In genomic region chr9:2101524-2101923, GRCh38 we compare ENCODE assay signal across 31 cellular contexts.
"Had no signal": no experiment of that assay in that cellular context is flagged by ENCODE, and none has a peak within 500 bp of the region (broad histone marks: within the 10 kb centered on the region; RNA-seq: fewer than 3 reads in every experiment).

No MANE protein-coding gene starts in this region.

- ATAC-seq: activated CD4-positive, alpha-beta T cell treated with anti-CD3 and anti-CD28 coated beads for 36 hours; activated T-helper 17 cell treated with anti-CD3 and anti-CD28 coated beads, Interleukin-2, amount 50 U/mL, for 72 hours; Panc1; Right ventricle myocardium inferior had no signal

- H3K27ac ChIP-seq: VCaP had no signal

- H3K9me3 ChIP-seq: SK-N-SH had no signal

- H3K27me3 Mint-ChIP-seq: activated CD4-positive, alpha-beta memory T cell treated with anti-CD3 and anti-CD28 coated beads, Interleukin-2, amount 10 ng/mL, durations not matched to agents 7 days and 5 days; activated CD4-positive, alpha-beta T cell treated with anti-CD3 and anti-CD28 coated beads for 36 hours; activated naive CD8-positive, alpha-beta T cell; activated T-helper 17 cell treated with anti-CD3 and anti-CD28 coated beads, Interleukin-2, amount 50 U/mL, for 72 hours; brain had no signal

- H3K27ac Mint-ChIP-seq: activated CD4-positive, alpha-beta memory T cell treated with anti-CD3 and anti-CD28 coated beads, Interleukin-2, amount 10 ng/mL, durations not matched to agents 7 days and 5 days; activated CD4-positive, alpha-beta T cell treated with anti-CD3 and anti-CD28 coated beads for 36 hours; activated naive CD4-positive, alpha-beta T cell treated with anti-CD3 and anti-CD28 coated beads for 36 hours; activated naive CD8-positive, alpha-beta T cell; brain; T-helper 1 cell treated with Interleukin-12 subunit alpha and Interleukin-12 subunit beta and Interleukin-4 antibody, amounts not matched to agents 30 μg/mL and 1 μg/mL, for 36 hours had no signal

- H3K4me1 Mint-ChIP-seq: brain had no signal

- H3K4me3 Mint-ChIP-seq: activated CD4-positive, alpha-beta memory T cell treated with anti-CD3 and anti-CD28 coated beads, Interleukin-2, amount 10 ng/mL, durations not matched to agents 7 days and 5 days; activated CD4-positive, alpha-beta T cell treated with anti-CD3 and anti-CD28 coated beads for 36 hours; activated naive CD4-positive, alpha-beta T cell treated with anti-CD3 and anti-CD28 coated beads for 36 hours; activated naive CD8-positive, alpha-beta T cell; activated T-helper 17 cell treated with anti-CD3 and anti-CD28 coated beads, Interleukin-2, amount 50 U/mL, for 72 hours; brain; T-helper 1 cell treated with Interleukin-12 subunit alpha and Interleukin-12 subunit beta and Interleukin-4 antibody, amounts not matched to agents 30 μg/mL and 1 μg/mL, for 36 hours had no signal

- H3K9me3 Mint-ChIP-seq: activated CD4-positive, alpha-beta memory T cell treated with anti-CD3 and anti-CD28 coated beads, Interleukin-2, amount 10 ng/mL, durations not matched to agents 7 days and 5 days; activated naive CD4-positive, alpha-beta T cell treated with anti-CD3 and anti-CD28 coated beads for 36 hours; brain; T-helper 1 cell treated with Interleukin-12 subunit alpha and Interleukin-12 subunit beta and Interleukin-4 antibody, amounts not matched to agents 30 μg/mL and 1 μg/mL, for 36 hours had no signal

- DNase-seq: activated CD4-positive, alpha-beta memory T cell treated with anti-CD3 and anti-CD28 coated beads, Interleukin-2, amount 10 ng/mL, durations not matched to agents 7 days and 5 days; activated CD4-positive, alpha-beta T cell treated with anti-CD3 and anti-CD28 coated beads for 36 hours; activated CD4-positive, alpha-beta T cell treated with anti-CD3 and anti-CD28 coated beads, Interleukin-2, amount 50 U/mL, for 1 hour; activated CD4-positive, CD25-positive, alpha-beta regulatory T cell; activated gamma-delta T cell; activated naive CD4-positive, alpha-beta T cell treated with anti-CD3 and anti-CD28 coated beads for 36 hours; activated T-cell treated with anti-CD3 and anti-CD28 coated beads for 4 hours; activated T-cell treated with anti-CD3 and anti-CD28 coated beads, Interleukin-2, amount 50 U/mL, for 48 hours; amygdala; cerebellar nuclear complex; Kasumi-1; KBM-7; NCI-H1105 treated with DMSO at 0.1 percent for 48 hours; NCI-H1436 treated with DMSO at 0.1 percent for 48 hours; NCI-H1930; NCI-H2107; NCI-H510A treated with DMSO at 0.1 percent for 48 hours; NCI-H69; NK-92 treated with Interleukin-12 subunit alpha and Interleukin-12 subunit beta, amount 100 ng/mL, for 24 hours; OCI-M1; RPMI8226; SK-N-SH; SW 1271; T-helper 9 cell had no signal

- H3K4me2 ChIP-seq: SK-N-SH had no signal

- H3K9me2 ChIP-seq: SK-N-SH had no signal

- H3K9ac ChIP-seq: SK-N-SH had no signal
